ENCODE assay signal across 18 cellular contexts in the genomic region with DNA sequence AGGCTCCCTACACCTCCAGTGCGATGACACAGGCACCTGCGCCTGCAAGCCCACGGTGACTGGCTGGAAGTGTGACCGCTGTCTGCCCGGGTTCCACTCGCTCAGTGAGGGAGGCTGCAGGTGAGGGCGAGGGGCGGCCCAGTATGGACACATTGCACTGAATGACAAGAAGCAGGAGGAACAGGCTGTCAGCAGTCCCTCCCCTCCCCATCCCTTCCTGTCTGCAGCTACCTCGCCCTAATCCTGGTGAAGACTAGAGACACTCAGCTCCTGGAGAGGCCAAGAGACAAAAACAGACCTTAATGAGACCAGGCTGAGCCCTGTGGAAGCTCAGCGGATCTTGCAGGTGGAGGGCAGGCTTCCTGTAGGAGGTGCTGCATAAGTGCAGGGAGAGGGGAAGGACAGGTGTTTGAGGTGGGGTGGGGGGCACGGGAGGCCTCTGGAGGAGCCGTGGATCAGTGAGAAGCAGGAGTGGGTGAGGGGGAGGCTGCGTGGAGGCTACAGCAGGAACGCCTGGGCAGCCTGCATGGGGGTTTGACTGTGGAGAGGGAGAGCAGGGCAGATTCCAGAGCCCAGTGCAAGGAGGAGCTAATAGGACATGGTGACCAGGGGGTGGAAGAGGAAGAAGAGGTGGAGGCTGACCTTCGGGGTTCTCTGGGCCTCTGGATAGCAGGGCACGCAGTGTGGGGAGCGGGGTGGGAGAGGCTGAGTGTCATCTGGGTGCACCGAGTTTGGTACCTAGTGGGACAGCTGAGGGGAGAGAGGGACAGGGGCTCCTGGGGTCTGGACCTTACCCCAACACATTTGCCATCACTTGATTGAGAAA. TPM values are rescaled to one million over a fixed set of nuclear protein-coding genes. Genes with fewer than 3 reads are reported as not detected.
DNase-seq lines count a peak whose midpoint lies in the region; ATAC-seq, FAIRE-seq and TF ChIP-seq lines count a peak whose summit lies in the region.
"Had no signal": no experiment of that assay in that cellular context is flagged by ENCODE, and none has a peak within 500 bp of the region (broad histone marks: within the 10 kb centered on the region; RNA-seq: fewer than 3 reads in every experiment).

No MANE protein-coding gene starts in this region.

- H3K4me3 ChIP-seq in BLaER1: no peak overlapping the region
- no peak overlapping the region for H3K4me3 ChIP-seq in WERI-Rb-1 (ENCODE audit: low read depth, low read length)
- H3K4me3 ChIP-seq in kidney (ENCODE audit: low read length in 2 of 2): no peak overlapping the region
- no peak overlapping the region for H3K4me3 ChIP-seq in sigmoid colon
- H3K4me3 ChIP-seq: GM23338 had no signal

- 78 to 82% methylated on average over 18 of the region's 18 CpGs for WGBS in sigmoid colon, 2 donors

- TF ChIP-seq POLR2A in sigmoid colon (IDR thresholded peaks at IDR 0.05): no peak

- H3K36me3 Mint-ChIP-seq in mesothelial cell of epicardium: no peaks in the 10 kb centered on the region
- H3K36me3 Mint-ChIP-seq: CD4-positive, alpha-beta memory T cell had no signal

- H3K4me1 ChIP-seq in BLaER1: peaks cover 63% of the 10 kb centered on the region
- H3K4me1 ChIP-seq in kidney (ENCODE audit: control insufficient read depth in 1 of 2, insufficient read depth in 1 of 2, low read depth in 1 of 2, low read length in 2 of 2): no peaks in the 10 kb centered on the region
- H3K4me1 ChIP-seq in sigmoid colon: peaks cover 0 to 18% (median 15%) of the 10 kb centered on the region in 4 donors

- H3K27me3 ChIP-seq in BLaER1: peaks cover 23% of the 10 kb centered on the region
- no peaks in the 10 kb centered on the region for H3K27me3 ChIP-seq in WERI-Rb-1 (ENCODE audit: insufficient read depth, low read depth, severe bottlenecking)
- no peaks in the 10 kb centered on the region for H3K27me3 ChIP-seq in sigmoid colon

- no peak overlapping the region for H3K27ac ChIP-seq in BLaER1
- H3K27ac ChIP-seq in WERI-Rb-1: 0 out of 2 replicates have a peak overlapping the region, but pooled peaks have one; percentile 6
- H3K27ac ChIP-seq in kidney (ENCODE audit: low read depth in 2 of 2, low read length in 2 of 2): no peak overlapping the region
- H3K27ac ChIP-seq in sigmoid colon: no peak overlapping the region
- H3K27ac ChIP-seq: C4-2B had no signal

- no peak for FAIRE-seq in kidney (lab: Jason Lieb, UNC)
- FAIRE-seq: G401.6, GM12891, HepG2, HTR-8/SVneo had no signal

- H3K9me3 ChIP-seq in BLaER1 (no peaks in the 10 kb centered on the region), WERI-Rb-1 (ENCODE audit: severe bottlenecking) (no peaks in the 10 kb centered on the region), kidney (ENCODE audit: control insufficient read depth in 1 of 2, low read length in 2 of 2) (no peaks in the 10 kb centered on the region), sigmoid colon (no peaks in the 10 kb centered on the region)

- intact Hi-C loops in kidney (cut with DNase I) (no loop called here), sigmoid colon (cut with DNase I) (no loop called here)

- no peak overlapping the region for H3K27ac Mint-ChIP-seq in mesothelial cell of epicardium
- H3K27ac Mint-ChIP-seq: CD4-positive, alpha-beta memory T cell; GM23338; HFFc6 had no signal

- H3K4me2 ChIP-seq in BLaER1: peak overlapping the region; percentile 94
- H3K4me2 ChIP-seq: GM23338 had no signal

- no peaks in the 10 kb centered on the region for H3K27me3 Mint-ChIP-seq in mesothelial cell of epicardium (ENCODE audit: low read depth)

- H3K36me3 ChIP-seq in BLaER1 (no peaks in the 10 kb centered on the region), WERI-Rb-1 (no peaks in the 10 kb centered on the region), kidney (ENCODE audit: control insufficient read depth in 1 of 2, insufficient read depth in 2 of 2, low read length in 2 of 2) (no peaks in the 10 kb centered on the region), sigmoid colon (no peaks in the 10 kb centered on the region)

- H3K9me3 Mint-ChIP-seq in mesothelial cell of epicardium: no peaks in the 10 kb centered on the region
- H3K9me3 Mint-ChIP-seq: CD4-positive, alpha-beta memory T cell; GM23338; HFFc6 had no signal

- DNase-seq in WERI-Rb-1: peak; percentile 50
- peak; percentile 72 for DNase-seq in kidney
- peak; percentile 56 for DNase-seq in sigmoid colon
- DNase-seq in mesothelial cell of epicardium (ENCODE audit: low spot score in 2 of 2, unreplicated experiment in 2 of 2): no peak
- no peak for DNase-seq in pons (ENCODE audit: low spot score)
- DNase-seq: 8988T; CD4-positive, alpha-beta memory T cell; DMS79; HCEC 1CT; HFFc6 had no signal

- no peak for TF ChIP-seq EP300 in sigmoid colon (IDR thresholded peaks at IDR 0.05)

- no peak overlapping the region for H3K4me3 Mint-ChIP-seq in mesothelial cell of epicardium
- H3K4me3 Mint-ChIP-seq: CD4-positive, alpha-beta memory T cell; GM23338; HFFc6 had no signal

- peaks cover 12% of the 10 kb centered on the region; the same call in 1 of the 2 replicates for H4K20me1 ChIP-seq in BLaER1

- H3K4me1 Mint-ChIP-seq in mesothelial cell of epicardium: peaks cover 13% of the 10 kb centered on the region
- H3K4me1 Mint-ChIP-seq: CD4-positive, alpha-beta memory T cell; GM23338 had no signal

- peak; percentile 39 for TF ChIP-seq CTCF in WERI-Rb-1 (IDR thresholded peaks at IDR 0.05; ENCODE audit: low read depth, low read length)
- TF ChIP-seq CTCF in kidney (IDR thresholded peaks at IDR 0.05; ENCODE audit: borderline replicate concordance, extremely low read depth, insufficient read depth): no peak
- no peak for TF ChIP-seq CTCF in sigmoid colon (IDR thresholded peaks at IDR 0.05)
- no peak for TF ChIP-seq CTCF in mesothelial cell of epicardium (IDR thresholded peaks at IDR 0.05; ENCODE audit: unreplicated experiment)

- no peak for ATAC-seq in GM21723 (IDR thresholded peaks at IDR 0.05; ENCODE audit: unreplicated experiment)
- ATAC-seq: GM23338, HepG2 had no signal

- no peak overlapping the region for H3K9ac ChIP-seq in BLaER1
- H3K9ac ChIP-seq in kidney (ENCODE audit: low read length in 2 of 2): no peak overlapping the region

RNA-seq across cellular contexts. Expression of a gene that starts 30.4 kb away (rescaled TPM):
- 13.8 TPM for total RNA-seq in kidney
- 13.4 TPM for polyA plus RNA-seq in kidney (ENCODE audit: insufficient read depth, low read depth, low replicate concordance)
- under 1 TPM in 3 of 4 donors, not detected in 1; under 0.01 to 0.55 (median 0.14) TPM for total RNA-seq in sigmoid colon
- 1 to 10 TPM in 1 of 3 donors, under 1 TPM in 1, not detected in 1; 0.46 to 1.4 TPM for polyA plus RNA-seq in sigmoid colon
- total RNA-seq in mesothelial cell of epicardium: 18.3 to 19.5 TPM (median 18.9 TPM) in 3 replicates
- total RNA-seq: HFFc6 had no signal
- polyA plus RNA-seq: CD4-positive, alpha-beta memory T cell had no signal

RNA-seq across cellular contexts. Expression of a gene that starts 57.0 kb away (rescaled TPM):
- total RNA-seq in kidney (397 TPM), sigmoid colon (10 to 100 TPM in 1 of 4 donors, 1 to 10 TPM in 3; 2.5 to 11.6 (median 3.9) TPM), mesothelial cell of epicardium (20.0 to 23.1 TPM (median 20.6 TPM) in 3 replicates)
- polyA plus RNA-seq in kidney (ENCODE audit: insufficient read depth, low read depth, low replicate concordance) (439 TPM), sigmoid colon (1 to 10 TPM; 2.4 to 3.9 (median 3.2) TPM)
- polyA plus RNA-seq: CD4-positive, alpha-beta memory T cell had no signal

Comparison
In these comparisons a context has a peak if more than half of its experiments do, and no peak if none do; other contexts are left out.
1. DNase-seq: peak in WERI-Rb-1 (single experiment), kidney (single experiment) and sigmoid colon (single experiment); none in mesothelial cell of epicardium (0 of 2) and pons (single experiment).
2. RNA of a gene that starts 57.0 kb away (total RNA-seq): 397 TPM in kidney (single experiment); 20.0 to 23.1 TPM in mesothelial cell of epicardium and 2.5 to 11.6 TPM in sigmoid colon; every median in the first group is over 10 times any median in the second.